27 cellular contexts compared by ENCODE assay signal in the genomic region with DNA sequence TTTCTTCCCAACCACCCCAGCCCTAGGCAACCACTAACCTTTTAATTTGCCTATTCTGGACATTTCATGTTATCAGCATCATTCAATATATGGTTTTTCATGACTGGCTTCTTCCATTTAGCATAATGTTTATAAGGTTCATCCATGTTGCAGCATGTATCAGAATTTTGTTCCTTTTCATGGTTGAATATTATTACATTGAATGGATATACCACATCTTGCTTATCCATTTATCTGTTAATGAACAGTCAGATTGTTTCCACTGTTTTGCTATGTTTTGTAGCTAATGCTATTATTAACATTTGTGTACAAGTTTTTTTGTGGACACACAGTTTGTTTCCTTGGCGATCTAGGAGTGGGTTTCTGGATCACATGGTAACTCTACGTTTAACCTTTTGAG.
"Had no signal": no experiment of that assay in that cellular context is flagged by ENCODE, and none has a peak within 500 bp of the region (broad histone marks: within the 10 kb centered on the region; RNA-seq: fewer than 3 reads in every experiment).

No MANE protein-coding gene starts in this region.

- ATAC-seq: activated naive CD4-positive, alpha-beta T cell treated with anti-CD3 and anti-CD28 coated beads, Interleukin-2, amount 50 U/mL, for 72 hours; activated T-cell treated with anti-CD3 and anti-CD28 coated beads, Interleukin-2, amount 50 U/mL, for 72 hours; esophagus mucosa had no signal

- H3K4me3 ChIP-seq: ascending aorta, coronary artery, dorsolateral prefrontal cortex had no signal

- H3K27me3 Mint-ChIP-seq: activated CD4-positive, alpha-beta memory T cell treated with anti-CD3 and anti-CD28 coated beads, Interleukin-2, amount 10 ng/mL, durations not matched to agents 7 days and 5 days; central memory CD8-positive, alpha-beta T cell; dendritic cell treated with granulocyte-macrophage colony-stimulating factor and Interleukin-4, amounts not matched to agents 40 ng/mL and 50 ng/mL, for 4 days had no signal

- H3K9me3 Mint-ChIP-seq: activated naive CD4-positive, alpha-beta T cell treated with anti-CD3 and anti-CD28 coated beads, Interleukin-2, amount 50 U/mL, for 72 hours; activated T-cell treated with anti-CD3 and anti-CD28 coated beads, Interleukin-2, amount 50 U/mL, for 24 hours; activated T-cell treated with anti-CD3 and anti-CD28 coated beads, Interleukin-2, amount 50 U/mL, for 72 hours; central memory CD8-positive, alpha-beta T cell; dendritic cell treated with granulocyte-macrophage colony-stimulating factor and Interleukin-4, amounts not matched to agents 40 ng/mL and 50 ng/mL, for 4 days; endodermal cell had no signal

- H3K4me3 Mint-ChIP-seq: activated CD4-positive, alpha-beta memory T cell treated with anti-CD3 and anti-CD28 coated beads, Interleukin-2, amount 10 ng/mL, durations not matched to agents 7 days and 5 days; activated CD4-positive, alpha-beta T cell treated with anti-CD3 and anti-CD28 coated beads, Interleukin-2, amount 10 ng/mL, durations not matched to agents 7 days and 5 days; activated naive CD4-positive, alpha-beta T cell treated with anti-CD3 and anti-CD28 coated beads, Interleukin-2, amount 10 ng/mL, durations not matched to agents 7 days and 5 days; activated naive CD8-positive, alpha-beta T cell treated with anti-CD3 and anti-CD28 coated beads, Interleukin-2, amount 10 ng/mL, durations not matched to agents 7 days and 5 days; activated T-cell treated with anti-CD3 and anti-CD28 coated beads, Interleukin-2, amount 50 U/mL, for 24 hours; dendritic cell treated with granulocyte-macrophage colony-stimulating factor and Interleukin-4, amounts not matched to agents 40 ng/mL and 50 ng/mL, for 4 days; endodermal cell had no signal

- FAIRE-seq: bronchial epithelial cell, frontal cortex had no signal

- H3K36me3 ChIP-seq: ascending aorta, brain microvascular endothelial cell had no signal

- DNase-seq: activated CD4-positive, alpha-beta memory T cell treated with anti-CD3 and anti-CD28 coated beads, Interleukin-2, amount 10 ng/mL, durations not matched to agents 7 days and 5 days; activated CD4-positive, alpha-beta T cell treated with anti-CD3 and anti-CD28 coated beads for 1 hour; activated CD4-positive, alpha-beta T cell treated with anti-CD3 and anti-CD28 coated beads for 4 hours; activated CD4-positive, alpha-beta T cell treated with anti-CD3 and anti-CD28 coated beads, Interleukin-2, amount 10 ng/mL, durations not matched to agents 7 days and 5 days; activated CD4-positive, alpha-beta T cell treated with anti-CD3 and anti-CD28 coated beads, Interleukin-2, amount 50 U/mL, for 4 hours; activated CD8-positive, alpha-beta memory T cell treated with anti-CD3 and anti-CD28 coated beads, Interleukin-2, amount 50 U/mL, for 48 hours; activated gamma-delta T cell; activated naive CD4-positive, alpha-beta T cell; activated naive CD4-positive, alpha-beta T cell treated with anti-CD3 and anti-CD28 coated beads, Interleukin-2, amount 10 ng/mL, durations not matched to agents 7 days and 5 days; activated naive CD8-positive, alpha-beta T cell treated with anti-CD3 and anti-CD28 coated beads, Interleukin-2, amount 10 ng/mL, durations not matched to agents 7 days and 5 days; activated T-cell treated with anti-CD3 and anti-CD28 coated beads for 4 hours; activated T-cell treated with anti-CD3 and anti-CD28 coated beads, Interleukin-2, amount 50 U/mL, for 24 hours; activated T-cell treated with anti-CD3 and anti-CD28 coated beads, Interleukin-2, amount 50 U/mL, for 72 hours; brain microvascular endothelial cell; dorsolateral prefrontal cortex; effector memory CD4-positive, alpha-beta T cell; endodermal cell; foreskin fibroblast; head of caudate nucleus had no signal

- H3K27ac ChIP-seq: ascending aorta, brain microvascular endothelial cell, coronary artery, dorsolateral prefrontal cortex had no signal

- H3K27ac Mint-ChIP-seq: activated CD4-positive, alpha-beta memory T cell treated with anti-CD3 and anti-CD28 coated beads, Interleukin-2, amount 10 ng/mL, durations not matched to agents 7 days and 5 days; activated naive CD4-positive, alpha-beta T cell treated with anti-CD3 and anti-CD28 coated beads, Interleukin-2, amount 10 ng/mL, durations not matched to agents 7 days and 5 days; activated naive CD4-positive, alpha-beta T cell treated with anti-CD3 and anti-CD28 coated beads, Interleukin-2, amount 50 U/mL, for 72 hours; activated naive CD8-positive, alpha-beta T cell treated with anti-CD3 and anti-CD28 coated beads, Interleukin-2, amount 10 ng/mL, durations not matched to agents 7 days and 5 days; activated T-cell treated with anti-CD3 and anti-CD28 coated beads, Interleukin-2, amount 50 U/mL, for 24 hours; activated T-cell treated with anti-CD3 and anti-CD28 coated beads, Interleukin-2, amount 50 U/mL, for 72 hours; endodermal cell had no signal

- H3K9me3 ChIP-seq: ascending aorta had no signal
